Comparison of ENCODE assay signal across 8 cellular contexts in the genomic region with DNA sequence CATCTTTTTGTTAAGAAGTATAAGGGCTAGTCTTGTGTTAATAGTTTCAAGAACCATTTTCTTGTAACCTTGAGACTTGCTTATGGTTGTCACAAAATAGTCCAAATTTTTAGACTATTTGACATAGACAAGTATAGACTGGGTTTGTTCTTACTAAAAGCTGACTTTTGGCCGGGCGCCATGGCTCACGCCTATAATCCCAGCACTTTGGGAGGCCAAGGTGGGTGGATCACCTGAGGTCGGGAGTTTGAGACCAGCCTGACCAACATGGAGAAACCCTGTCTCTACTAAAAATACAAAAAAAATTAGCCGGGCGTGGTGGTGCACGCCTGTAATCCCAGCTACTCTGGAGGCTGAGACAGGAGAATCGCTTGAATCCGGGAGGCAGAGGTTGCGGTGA. TPM values are rescaled to one million over a fixed set of nuclear protein-coding genes. Genes with fewer than 3 reads are reported as not detected.
A peak's percentile ranks its signal among the peaks of the same experiment; 100 is the strongest.
DNase-seq lines count a peak whose midpoint lies in the region; TF ChIP-seq lines count a peak whose summit lies in the region.
"Not testable (repeated sequence)": the region's sequence is repeated elsewhere in the genome, so short reads cannot be mapped to it uniquely, and the experiment has no call there.
"Had no signal": no experiment of that assay in that cellular context is flagged by ENCODE, and none has a peak within 500 bp of the region (broad histone marks: within the 10 kb centered on the region; RNA-seq: fewer than 3 reads in every experiment).

No MANE protein-coding gene starts in this region.

- H3K9me3 ChIP-seq in esophagus muscularis mucosa; right atrium auricular region; mesenchymal stem cell (ENCODE audit: control insufficient read depth, low read length); smooth muscle cell (replicated peaks; ENCODE audit: low read depth): not testable (repeated sequence)

- not testable (repeated sequence) for H4K8ac ChIP-seq in mesenchymal stem cell (ENCODE audit: low read length)

- not testable (repeated sequence) for H2AFZ ChIP-seq in mesenchymal stem cell (ENCODE audit: low read depth, low read length)
- H2AFZ ChIP-seq in smooth muscle cell (ENCODE audit: low read depth) = peak overlapping the region; percentile 39

- H4K20me1 ChIP-seq in smooth muscle cell (ENCODE audit: low read depth) = not testable (repeated sequence)

- H3K14ac ChIP-seq in mesenchymal stem cell (ENCODE audit: low read length in 2 of 2) = not testable (repeated sequence)

- not testable (repeated sequence) for H3K79me1 ChIP-seq in mesenchymal stem cell (replicated peaks; ENCODE audit: low read length, poor library complexity, severe bottlenecking)

- H2BK120ac ChIP-seq in mesenchymal stem cell (ENCODE audit: low read depth, low read length) = not testable (repeated sequence)

- not testable (repeated sequence) for H3K27ac ChIP-seq in esophagus muscularis mucosa (replicated peaks in 1 of 4); right atrium auricular region; mesenchymal stem cell (ENCODE audit: low read length, poor library complexity, severe bottlenecking)
- peak overlapping the region; percentile 52 for H3K27ac ChIP-seq in smooth muscle cell (ENCODE audit: low read depth)

- intact Hi-C loops in esophagus muscularis mucosa (cut with DNase I) = not testable (repeated sequence)

- not testable (repeated sequence) for H3K23ac ChIP-seq in mesenchymal stem cell (ENCODE audit: low read length in 2 of 2)

- H2BK15ac ChIP-seq in mesenchymal stem cell (ENCODE audit: low read depth, poor library complexity, severe bottlenecking) = not testable (repeated sequence)

- peak overlapping the region; percentile 42 for H3K9ac ChIP-seq in mesenchymal stem cell (ENCODE audit: low read length)
- H3K9ac ChIP-seq in smooth muscle cell (ENCODE audit: low read depth) = not testable (repeated sequence)

- peak; percentile 3 for DNase-seq in activated CD8-positive, alpha-beta memory T cell treated with anti-CD3 and anti-CD28 coated beads, Interleukin-2, amount 50 U/mL, for 48 hours
- DNase-seq in esophagus muscularis mucosa (ENCODE audit: extremely low spot score) (peak; percentile 7), right atrium auricular region (ENCODE audit: low spot score) (peak; percentile 53)
- not testable (repeated sequence) for DNase-seq in mesenchymal stem cell; smooth muscle cell (lab: John Stamatoyannopoulos, UW; ENCODE audit: unreplicated experiment)

- H3K4me1 ChIP-seq in esophagus muscularis mucosa; right atrium auricular region; mesenchymal stem cell (ENCODE audit: control insufficient read depth, insufficient read depth, low read depth, low read length); smooth muscle cell (ENCODE audit: low read depth): not testable (repeated sequence)

- not testable (repeated sequence) for H2BK5ac ChIP-seq in mesenchymal stem cell (ENCODE audit: low read depth, low read length, poor library complexity, severe bottlenecking)

- not testable (repeated sequence) for H3K4me3 ChIP-seq in esophagus muscularis mucosa; right atrium auricular region; mesenchymal stem cell (ENCODE audit: insufficient read depth in 1 of 2, low read depth in 1 of 2, low read length in 2 of 2); smooth muscle cell

- not testable (repeated sequence) for H3K79me2 ChIP-seq in smooth muscle cell (ENCODE audit: low read depth)

- not testable (repeated sequence) for H3K18ac ChIP-seq in mesenchymal stem cell (ENCODE audit: low read depth in 1 of 2, low read length in 2 of 2)

- TF ChIP-seq CTCF in esophagus muscularis mucosa (IDR thresholded peaks at IDR 0.05); right atrium auricular region (IDR thresholded peaks at IDR 0.05); smooth muscle cell (IDR thresholded peaks at IDR 0.05; ENCODE audit: borderline replicate concordance, insufficient read depth, poor library complexity, severe bottlenecking): not testable (repeated sequence)

- TF ChIP-seq POLR2A in esophagus muscularis mucosa (IDR thresholded peaks at IDR 0.05; ENCODE audit: low read depth) = not testable (repeated sequence)

- H2BK12ac ChIP-seq in mesenchymal stem cell (ENCODE audit: low read length in 2 of 2) = not testable (repeated sequence)

- not testable (repeated sequence) for H3K4ac ChIP-seq in mesenchymal stem cell (ENCODE audit: low read depth in 1 of 2, low read length in 2 of 2)

- H3F3A ChIP-seq in smooth muscle cell (ENCODE audit: low read depth) = not testable (repeated sequence)

- H3K4me2 ChIP-seq in mesenchymal stem cell (ENCODE audit: low read length, poor library complexity, severe bottlenecking); smooth muscle cell: not testable (repeated sequence)

- H3K36me3 ChIP-seq in esophagus muscularis mucosa; right atrium auricular region; mesenchymal stem cell (ENCODE audit: control insufficient read depth in 1 of 2, insufficient read depth in 2 of 2, low read depth in 1 of 2, low read length in 2 of 2); smooth muscle cell (ENCODE audit: low read depth): not testable (repeated sequence)

- 92% methylated on average over 10 of the region's 10 CpGs for WGBS in esophagus muscularis mucosa
- WGBS in mesenchymal stem cell = 98% methylated on average over 9 of the region's 10 CpGs
- WGBS in smooth muscle cell (ENCODE audit: low lambda C conversion rate) = 97% methylated on average over 10 of the region's 10 CpGs

- H3K27me3 ChIP-seq in esophagus muscularis mucosa; right atrium auricular region; mesenchymal stem cell (ENCODE audit: control insufficient read depth in 1 of 2, insufficient read depth in 1 of 2, low read length in 2 of 2); smooth muscle cell (ENCODE audit: low read depth): not testable (repeated sequence)

- H2AK5ac ChIP-seq in mesenchymal stem cell (ENCODE audit: low read length, severe bottlenecking) = not testable (repeated sequence)

- TF ChIP-seq EP300 in esophagus muscularis mucosa (IDR thresholded peaks at IDR 0.05) = not testable (repeated sequence)

- H4K91ac ChIP-seq in mesenchymal stem cell (ENCODE audit: low read length) = not testable (repeated sequence)

RNA-seq across cellular contexts. Expression of gene ROR2, which starts 51.9 kb away (rescaled TPM):
- total RNA-seq in esophagus muscularis mucosa = 10 to 100 TPM; 37.4 to 71.8 (median 59.4) TPM
- 10 to 100 TPM; 21.8 to 28.5 TPM for total RNA-seq in right atrium auricular region
- polyA plus RNA-seq in mesenchymal stem cell (2013, experiment 1 of 2) = 7.6 TPM
- polyA plus RNA-seq in mesenchymal stem cell (2013, experiment 2 of 2) = 7.8 TPM
- 15.7 and 16.7 TPM in 2 replicates for total RNA-seq in smooth muscle cell
- polyA plus RNA-seq in smooth muscle cell = 16.3 and 21.7 TPM in 2 replicates
- total RNA-seq: CD8-positive, alpha-beta memory T cell had no signal
- polyA plus RNA-seq: CD14-positive monocyte; CD4-positive, CD25-positive, alpha-beta regulatory T cell had no signal
